In genomic region chr7:92142791-92143190, GRCh38 we compare ENCODE assay signal across 1 cellular context. TPM values are rescaled to one million over a fixed set of nuclear protein-coding genes. Genes with fewer than 3 reads are reported as not detected.
"Had no signal": no experiment of that assay in that cellular context is flagged by ENCODE, and none has a peak within 500 bp of the region (broad histone marks: within the 10 kb centered on the region; RNA-seq: fewer than 3 reads in every experiment).

No MANE protein-coding gene starts in this region.

RNA-seq across cellular contexts. Expression of gene LRRD1, which starts 36.2 kb away (rescaled TPM):
- polyA plus RNA-seq: GM12878 had no signal
